9 cellular contexts compared by ENCODE assay signal in genomic region chr6:56046576-56046975, GRCh38.
DNase-seq lines count a peak whose midpoint lies in the region; ATAC-seq and TF ChIP-seq lines count a peak whose summit lies in the region.
"Had no signal": no experiment of that assay in that cellular context is flagged by ENCODE, and none has a peak within 500 bp of the region (broad histone marks: within the 10 kb centered on the region; RNA-seq: fewer than 3 reads in every experiment).

No MANE protein-coding gene starts in this region.

- H3K36me3 Mint-ChIP-seq in stimulated activated effector memory CD8-positive, alpha-beta T cell treated with anti-CD3 and anti-CD28 coated beads, Interleukin-12 subunit alpha, Interleukin-12 subunit beta, amount 100 ng/mL, for 72 hours: no peaks in the 10 kb centered on the region
- H3K36me3 Mint-ChIP-seq in mesothelial cell of epicardium: no peaks in the 10 kb centered on the region

- no peak overlapping the region for H3K27ac Mint-ChIP-seq in stimulated activated effector memory CD8-positive, alpha-beta T cell treated with anti-CD3 and anti-CD28 coated beads, Interleukin-12 subunit alpha, Interleukin-12 subunit beta, amount 100 ng/mL, for 72 hours
- H3K27ac Mint-ChIP-seq in mesothelial cell of epicardium: no peak overlapping the region

- no peaks in the 10 kb centered on the region for H3K4me1 Mint-ChIP-seq in stimulated activated effector memory CD8-positive, alpha-beta T cell treated with anti-CD3 and anti-CD28 coated beads, Interleukin-12 subunit alpha, Interleukin-12 subunit beta, amount 100 ng/mL, for 72 hours
- H3K4me1 Mint-ChIP-seq in mesothelial cell of epicardium: peaks cover 40% of the 10 kb centered on the region

- DNase-seq in HL-60 (ENCODE audit: low read depth in 1 of 2, low spot score in 1 of 2) (peak; percentile 16 to 65), adipocyte (ENCODE audit: low read depth) (peak; percentile 48), right cardiac atrium (peak; percentile 63 to 85 (median 76)), mesothelial cell of epicardium (ENCODE audit: low spot score in 2 of 2, unreplicated experiment in 2 of 2) (no peak), WERI-Rb-1 (no peak), NCI-H1436 treated with DMSO at 0.1 percent for 48 hours (lab: John Stamatoyannopoulos, UW) (no peak)
- DNase-seq in stimulated activated effector memory CD8-positive, alpha-beta T cell treated with anti-CD3 and anti-CD28 coated beads, Interleukin-12 subunit alpha, Interleukin-12 subunit beta, amount 100 ng/mL, for 72 hours (ENCODE audit: low spot score in 2 of 2): no peak
- DNase-seq: NCI-H1105 had no signal

- H3K9me3 Mint-ChIP-seq in stimulated activated effector memory CD8-positive, alpha-beta T cell treated with anti-CD3 and anti-CD28 coated beads, Interleukin-12 subunit alpha, Interleukin-12 subunit beta, amount 100 ng/mL, for 72 hours: peaks cover 12% of the 10 kb centered on the region
- peaks cover 4% of the 10 kb centered on the region for H3K9me3 Mint-ChIP-seq in mesothelial cell of epicardium

- H3K27ac ChIP-seq in ACC112 (ENCODE audit: low read depth, low read length) (peak overlapping the region; percentile 70), HL-60 (replicated peaks) (no peak overlapping the region), right cardiac atrium (ENCODE audit: low read length) (no peak overlapping the region), WERI-Rb-1 (no peak overlapping the region)

- no peak overlapping the region for H3K9ac ChIP-seq in adipocyte (ENCODE audit: low read length)

- no peaks in the 10 kb centered on the region for H3K79me2 ChIP-seq in ACC112 (ENCODE audit: control insufficient read depth, insufficient read depth, low read length, unreplicated experiment)

- intact Hi-C loops in right cardiac atrium (cut with DNase I): no loop called here

- no peaks in the 10 kb centered on the region for H3K27me3 Mint-ChIP-seq in mesothelial cell of epicardium (ENCODE audit: low read depth)

- no peak overlapping the region for H3K4me3 Mint-ChIP-seq in stimulated activated effector memory CD8-positive, alpha-beta T cell treated with anti-CD3 and anti-CD28 coated beads, Interleukin-12 subunit alpha, Interleukin-12 subunit beta, amount 100 ng/mL, for 72 hours
- H3K4me3 Mint-ChIP-seq in mesothelial cell of epicardium: no peak overlapping the region

- no peak overlapping the region for H3K4me3 ChIP-seq in ACC112 (ENCODE audit: low read depth, low read length)
- H3K4me3 ChIP-seq in HL-60 (replicated peaks; ENCODE audit: insufficient read depth, low read length): no peak overlapping the region
- H3K4me3 ChIP-seq in adipocyte (ENCODE audit: low read length): no peak overlapping the region
- no peak overlapping the region for H3K4me3 ChIP-seq in right cardiac atrium (ENCODE audit: low read length)
- no peak overlapping the region for H3K4me3 ChIP-seq in WERI-Rb-1 (ENCODE audit: low read depth, low read length)

- TF ChIP-seq CTCF in HL-60 (IDR thresholded peaks at IDR 0.05; ENCODE audit: insufficient read depth, low read length) (no peak), mesothelial cell of epicardium (IDR thresholded peaks at IDR 0.05; ENCODE audit: unreplicated experiment) (no peak), WERI-Rb-1 (IDR thresholded peaks at IDR 0.05; ENCODE audit: low read depth, low read length) (no peak)

- H2AFZ ChIP-seq in ACC112 (ENCODE audit: low read length, unreplicated experiment): peak overlapping the region; percentile 57

- H3K27me3 ChIP-seq in ACC112 (ENCODE audit: insufficient read depth, low read length): no peaks in the 10 kb centered on the region
- H3K27me3 ChIP-seq in HL-60 (ENCODE audit: insufficient read depth, poor library complexity, severe bottlenecking): no peaks in the 10 kb centered on the region
- H3K27me3 ChIP-seq in adipocyte (replicated peaks; ENCODE audit: control insufficient read depth, insufficient read depth, low read length): no peaks in the 10 kb centered on the region
- H3K27me3 ChIP-seq in right cardiac atrium (ENCODE audit: control insufficient read depth, insufficient read depth): no peaks in the 10 kb centered on the region
- no peaks in the 10 kb centered on the region for H3K27me3 ChIP-seq in WERI-Rb-1 (ENCODE audit: insufficient read depth, low read depth, severe bottlenecking)

- 0 out of 2 replicates have a peak, but pooled peaks cover 3% of the 10 kb centered on the region for H3K36me3 ChIP-seq in ACC112 (ENCODE audit: insufficient read depth, low read length)
- H3K36me3 ChIP-seq in adipocyte (ENCODE audit: control insufficient read depth, insufficient read depth, low read length, severe bottlenecking): no peaks in the 10 kb centered on the region
- H3K36me3 ChIP-seq in WERI-Rb-1: no peaks in the 10 kb centered on the region

- H3K9me3 ChIP-seq in adipocyte (ENCODE audit: control insufficient read depth, low read length) (peaks cover 5% of the 10 kb centered on the region), right cardiac atrium (ENCODE audit: control insufficient read depth, low read length) (no peaks in the 10 kb centered on the region), WERI-Rb-1 (ENCODE audit: severe bottlenecking) (peaks cover 2% of the 10 kb centered on the region)

- H3K4me1 ChIP-seq in ACC112 (ENCODE audit: control insufficient read depth, insufficient read depth, low read length, unreplicated experiment) (peaks cover 54% of the 10 kb centered on the region), adipocyte (ENCODE audit: control insufficient read depth, insufficient read depth, low read length) (peaks cover 28% of the 10 kb centered on the region), right cardiac atrium (ENCODE audit: control insufficient read depth, insufficient read depth, low read length) (no peaks in the 10 kb centered on the region)

- peak; percentile 75 to 88 for ATAC-seq in right cardiac atrium
- ATAC-seq in stimulated activated effector memory CD8-positive, alpha-beta T cell treated with anti-CD3 and anti-CD28 coated beads, Interleukin-12 subunit alpha, Interleukin-12 subunit beta, amount 100 ng/mL, for 72 hours: no peak

- WGBS in right cardiac atrium: 34% methylated on average over 7 of the region's 7 CpGs

Comparison
In these comparisons a context has a peak if more than half of its experiments do, and no peak if none do; other contexts are left out.
1. DNase-seq: peak in HL-60 (2 of 2), adipocyte (single experiment) and right cardiac atrium (3 of 3); none in stimulated activated effector memory CD8-positive, alpha-beta T cell treated with anti-CD3 and anti-CD28 coated beads, Interleukin-12 subunit alpha, Interleukin-12 subunit beta, amount 100 ng/mL, for 72 hours (0 of 2), mesothelial cell of epicardium (0 of 2), WERI-Rb-1 (single experiment) and NCI-H1436 treated with DMSO at 0.1 percent for 48 hours (single experiment).